1 cellular context compared by ENCODE assay signal in genomic region chr4:87941537-87942392, GRCh38.
TF ChIP-seq lines count a peak whose summit lies in the region.

No MANE protein-coding gene starts in this region.

TF ChIP-seq in H1, 55 proteins besides CTCF, POLR2A, EP300 and RAD21 (continued from another document):
- TF ChIP-seq EGR1 (IDR thresholded peaks at IDR 0.05; ENCODE audit: borderline replicate concordance, low read depth, low read length) = no peak; the same call in 1 of the 2 replicates
